Comparison of ENCODE assay signal across 13 cellular contexts in the genomic region with DNA sequence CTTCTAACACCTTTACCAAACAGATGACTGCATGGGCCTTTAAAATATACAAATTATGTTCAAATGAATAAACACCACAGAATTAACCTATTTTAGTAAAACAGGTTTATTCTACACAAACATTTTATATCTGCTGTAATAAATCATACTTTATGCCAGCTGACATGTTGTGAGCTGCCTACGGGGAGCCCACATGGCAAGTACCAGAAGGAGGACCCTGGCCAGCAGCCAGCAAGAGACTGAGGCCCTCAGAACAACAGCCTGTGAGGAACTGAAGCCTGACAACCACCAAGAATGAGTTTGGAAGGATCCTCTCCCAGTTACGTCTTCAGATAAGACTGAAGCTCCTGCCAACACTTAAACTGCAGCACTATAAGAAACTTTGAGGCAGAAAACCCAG.
DNase-seq lines count a peak whose midpoint lies in the region; ATAC-seq and TF ChIP-seq lines count a peak whose summit lies in the region.
"Had no signal": no experiment of that assay in that cellular context is flagged by ENCODE, and none has a peak within 500 bp of the region (broad histone marks: within the 10 kb centered on the region; RNA-seq: fewer than 3 reads in every experiment).

No MANE protein-coding gene starts in this region.

- H3K27me3 Mint-ChIP-seq in activated CD4-positive, alpha-beta memory T cell treated with anti-CD3 and anti-CD28 coated beads, Interleukin-2, amount 10 ng/mL, durations not matched to agents 7 days and 5 days: no peaks in the 10 kb centered on the region
- H3K27me3 Mint-ChIP-seq: activated naive CD4-positive, alpha-beta T cell treated with anti-CD3 and anti-CD28 coated beads, Interleukin-2, amount 50 U/mL, for 24 hours; memory B cell had no signal

- H3K4me3 Mint-ChIP-seq in activated CD4-positive, alpha-beta memory T cell treated with anti-CD3 and anti-CD28 coated beads, Interleukin-2, amount 10 ng/mL, durations not matched to agents 7 days and 5 days: no peak overlapping the region
- H3K4me3 Mint-ChIP-seq: activated naive CD4-positive, alpha-beta T cell treated with anti-CD3 and anti-CD28 coated beads, Interleukin-2, amount 50 U/mL, for 24 hours; HFFc6; memory B cell had no signal

- POLR2A ChIA-PET in activated CD4-positive, alpha-beta memory T cell treated with anti-CD3 and anti-CD28 coated beads, Interleukin-2, amount 10 ng/mL, durations not matched to agents 7 days and 5 days (lab: Charles Lee): no interaction called here

- no peaks in the 10 kb centered on the region for H3K36me3 Mint-ChIP-seq in activated CD4-positive, alpha-beta memory T cell treated with anti-CD3 and anti-CD28 coated beads, Interleukin-2, amount 10 ng/mL, durations not matched to agents 7 days and 5 days (ENCODE audit: low read depth)
- H3K36me3 Mint-ChIP-seq: activated naive CD4-positive, alpha-beta T cell treated with anti-CD3 and anti-CD28 coated beads, Interleukin-2, amount 50 U/mL, for 24 hours; memory B cell had no signal

- ATAC-seq in GM19395 (IDR thresholded peaks at IDR 0.05; ENCODE audit: unreplicated experiment) (no peak), GM19467 (IDR thresholded peaks at IDR 0.05; ENCODE audit: unreplicated experiment) (no peak), HG02642 (IDR thresholded peaks at IDR 0.05; ENCODE audit: poor library complexity, unreplicated experiment) (no peak)

- CTCF ChIA-PET in activated CD4-positive, alpha-beta memory T cell treated with anti-CD3 and anti-CD28 coated beads, Interleukin-2, amount 10 ng/mL, durations not matched to agents 7 days and 5 days (lab: Charles Lee): no interaction called here

- no peak overlapping the region for H3K4me3 ChIP-seq in epithelial cell of esophagus (ENCODE audit: low read length)

- H3K4me1 Mint-ChIP-seq in activated CD4-positive, alpha-beta memory T cell treated with anti-CD3 and anti-CD28 coated beads, Interleukin-2, amount 10 ng/mL, durations not matched to agents 7 days and 5 days: no peaks in the 10 kb centered on the region
- H3K4me1 Mint-ChIP-seq: activated naive CD4-positive, alpha-beta T cell treated with anti-CD3 and anti-CD28 coated beads, Interleukin-2, amount 50 U/mL, for 24 hours; memory B cell had no signal

- TF ChIP-seq CTCF in epithelial cell of esophagus (IDR thresholded peaks at IDR 0.05; ENCODE audit: insufficient read depth, low read depth, low read length, missing control alignments): no peak

- H3K27ac Mint-ChIP-seq in activated CD4-positive, alpha-beta memory T cell treated with anti-CD3 and anti-CD28 coated beads, Interleukin-2, amount 10 ng/mL, durations not matched to agents 7 days and 5 days: no peak overlapping the region
- H3K27ac Mint-ChIP-seq: activated naive CD4-positive, alpha-beta T cell treated with anti-CD3 and anti-CD28 coated beads, Interleukin-2, amount 50 U/mL, for 24 hours; HFFc6; memory B cell had no signal

- H3K9me3 Mint-ChIP-seq in activated CD4-positive, alpha-beta memory T cell treated with anti-CD3 and anti-CD28 coated beads, Interleukin-2, amount 10 ng/mL, durations not matched to agents 7 days and 5 days: no peaks in the 10 kb centered on the region
- H3K9me3 Mint-ChIP-seq: activated naive CD4-positive, alpha-beta T cell treated with anti-CD3 and anti-CD28 coated beads, Interleukin-2, amount 50 U/mL, for 24 hours; HFFc6 had no signal

- DNase-seq in HT-29 (ENCODE audit: low spot score) (peak; percentile 67), NCI-H69 (lab: John Stamatoyannopoulos, UW) (peak; percentile 82), epithelial cell of esophagus (ENCODE audit: low read depth) (peak; percentile 39), pons (ENCODE audit: low spot score) (peak; percentile 42)
- DNase-seq in activated CD4-positive, alpha-beta memory T cell treated with anti-CD3 and anti-CD28 coated beads, Interleukin-2, amount 10 ng/mL, durations not matched to agents 7 days and 5 days: no peak
- DNase-seq: HFFc6; small intestine; stimulated activated naive CD4-positive, alpha-beta T cell had no signal
